ENCODE assay signal across 8 cellular contexts in genomic region chr14:103561381-103562134, GRCh38. TPM values are rescaled to one million over a fixed set of nuclear protein-coding genes. Genes with fewer than 3 reads are reported as not detected.
DNase-seq lines count a peak whose midpoint lies in the region; ATAC-seq and TF ChIP-seq lines count a peak whose summit lies in the region.

No MANE protein-coding gene starts in this region.

- peak overlapping the region; percentile 78 for H2AK5ac ChIP-seq in mesenchymal stem cell (ENCODE audit: low read length, severe bottlenecking)

- H3K23ac ChIP-seq in mesenchymal stem cell (ENCODE audit: low read length in 2 of 2): peak overlapping the region in 1 of 2 experiments; percentile 66

- ATAC-seq in GM19397 (IDR thresholded peaks at IDR 0.05; ENCODE audit: unreplicated experiment) (peak; percentile 13), HG03558 (IDR thresholded peaks at IDR 0.05; ENCODE audit: extremely low read depth, unreplicated experiment) (peak; percentile 3)

- peak overlapping the region; percentile 98 to 100 for H3K4me3 ChIP-seq in mesenchymal stem cell (ENCODE audit: insufficient read depth in 1 of 2, low read depth in 1 of 2, low read length in 2 of 2)
- H3K4me3 ChIP-seq in stomach smooth muscle (ENCODE audit: low read length in 2 of 2): peak overlapping the region; percentile 87 to 88

- peaks cover 3% of the 10 kb centered on the region for H3K79me1 ChIP-seq in mesenchymal stem cell (replicated peaks; ENCODE audit: low read length, poor library complexity, severe bottlenecking)

- H2BK5ac ChIP-seq in mesenchymal stem cell (ENCODE audit: low read depth, low read length, poor library complexity, severe bottlenecking): no peak overlapping the region

- peaks cover 37% of the 10 kb centered on the region for H3K4me1 Mint-ChIP-seq in T-helper 1 cell treated with Interleukin-12 subunit alpha and Interleukin-12 subunit beta and Interleukin-4 antibody, amounts not matched to agents 30 μg/mL and 1 μg/mL, for 36 hours (ENCODE audit: low read depth)
- H3K4me1 Mint-ChIP-seq in dendritic cell treated with granulocyte-macrophage colony-stimulating factor and Interleukin-4, amounts not matched to agents 40 ng/mL and 50 ng/mL, for 4 days (ENCODE audit: low read depth): peaks cover 44% of the 10 kb centered on the region

- DNase-seq in mesenchymal stem cell (peak; percentile 73), ecto neural progenitor cell (ENCODE audit: low spot score) (no peak)

- peak overlapping the region; percentile 90 for H3K27ac Mint-ChIP-seq in T-helper 1 cell treated with Interleukin-12 subunit alpha and Interleukin-12 subunit beta and Interleukin-4 antibody, amounts not matched to agents 30 μg/mL and 1 μg/mL, for 36 hours
- peak overlapping the region; percentile 90 for H3K27ac Mint-ChIP-seq in dendritic cell treated with granulocyte-macrophage colony-stimulating factor and Interleukin-4, amounts not matched to agents 40 ng/mL and 50 ng/mL, for 4 days

- TF ChIP-seq CTCF in C4-2B (conservative IDR thresholded peaks at IDR 0.05): no peak; the same call in 1 of the 2 replicates

- H3K18ac ChIP-seq in mesenchymal stem cell (ENCODE audit: low read depth in 1 of 2, low read length in 2 of 2): peak overlapping the region; percentile 73 to 79

- intact Hi-C loops in dendritic cell treated with granulocyte-macrophage colony-stimulating factor and Interleukin-4, amounts not matched to agents 40 ng/mL and 50 ng/mL, for 4 days (cut with micrococcal nuclease): loop anchor here (5.0 kb wide), 2 partner anchors 34 to 156 kb away; partner anchors contain the start of genes TRMT61A, XRCC3 and ZFYVE21

- H3K4ac ChIP-seq in mesenchymal stem cell (ENCODE audit: low read depth in 1 of 2, low read length in 2 of 2): peak overlapping the region; percentile 76 to 99

- peak overlapping the region; percentile 96 for H3K9ac ChIP-seq in mesenchymal stem cell (ENCODE audit: low read length)
- H3K9ac ChIP-seq in stomach smooth muscle (ENCODE audit: low read length in 2 of 2): peak overlapping the region; percentile 67 to 83

- H3K9me3 ChIP-seq in mesenchymal stem cell (ENCODE audit: control insufficient read depth, low read length) (no peaks in the 10 kb centered on the region), stomach smooth muscle (ENCODE audit: control insufficient read depth in 2 of 2, low read length in 2 of 2) (no peaks in the 10 kb centered on the region)

- peak overlapping the region; percentile 67 for H4K8ac ChIP-seq in mesenchymal stem cell (ENCODE audit: low read length)

- H3K27ac ChIP-seq in C4-2B: peak overlapping the region; percentile 96
- peak overlapping the region; percentile 73 for H3K27ac ChIP-seq in mesenchymal stem cell (ENCODE audit: low read length, poor library complexity, severe bottlenecking)
- peak overlapping the region; percentile 80 for H3K27ac ChIP-seq in stomach smooth muscle (ENCODE audit: low read length)

- no peak overlapping the region for H3K14ac ChIP-seq in mesenchymal stem cell (ENCODE audit: low read length in 2 of 2)

- WGBS in mesenchymal stem cell: 3% methylated on average over 31 of the region's 33 CpGs

- H3K36me3 ChIP-seq in mesenchymal stem cell (ENCODE audit: control insufficient read depth in 1 of 2, insufficient read depth in 2 of 2, low read depth in 1 of 2, low read length in 2 of 2): peaks cover 10 to 33% of the 10 kb centered on the region in 2 experiments
- H3K36me3 ChIP-seq in stomach smooth muscle (ENCODE audit: control insufficient read depth in 2 of 2, insufficient read depth in 2 of 2, low read length in 2 of 2): peaks cover 13 to 22% of the 10 kb centered on the region in 2 donors

- H3K4me1 ChIP-seq in mesenchymal stem cell (ENCODE audit: control insufficient read depth, insufficient read depth, low read depth, low read length): peaks cover 15% of the 10 kb centered on the region
- H3K4me1 ChIP-seq in stomach smooth muscle (ENCODE audit: control insufficient read depth, insufficient read depth, low read length): peaks cover 47% of the 10 kb centered on the region

- peaks cover 19% of the 10 kb centered on the region for H3K36me3 Mint-ChIP-seq in T-helper 1 cell treated with Interleukin-12 subunit alpha and Interleukin-12 subunit beta and Interleukin-4 antibody, amounts not matched to agents 30 μg/mL and 1 μg/mL, for 36 hours (ENCODE audit: low read depth)
- H3K36me3 Mint-ChIP-seq in dendritic cell treated with granulocyte-macrophage colony-stimulating factor and Interleukin-4, amounts not matched to agents 40 ng/mL and 50 ng/mL, for 4 days (ENCODE audit: low read depth): peaks cover 60% of the 10 kb centered on the region

- peak overlapping the region; percentile 95 for H3K4me2 ChIP-seq in mesenchymal stem cell (ENCODE audit: low read length, poor library complexity, severe bottlenecking)

- H4K91ac ChIP-seq in mesenchymal stem cell (ENCODE audit: low read length): peak overlapping the region; percentile 69

- no peaks in the 10 kb centered on the region for H3K27me3 Mint-ChIP-seq in T-helper 1 cell treated with Interleukin-12 subunit alpha and Interleukin-12 subunit beta and Interleukin-4 antibody, amounts not matched to agents 30 μg/mL and 1 μg/mL, for 36 hours (ENCODE audit: low read depth)
- H3K27me3 Mint-ChIP-seq in dendritic cell treated with granulocyte-macrophage colony-stimulating factor and Interleukin-4, amounts not matched to agents 40 ng/mL and 50 ng/mL, for 4 days: no peaks in the 10 kb centered on the region

- H2AFZ ChIP-seq in mesenchymal stem cell (ENCODE audit: low read depth, low read length): peak overlapping the region; percentile 93

- H3K9me3 Mint-ChIP-seq in T-helper 1 cell treated with Interleukin-12 subunit alpha and Interleukin-12 subunit beta and Interleukin-4 antibody, amounts not matched to agents 30 μg/mL and 1 μg/mL, for 36 hours: no peaks in the 10 kb centered on the region
- H3K9me3 Mint-ChIP-seq in dendritic cell treated with granulocyte-macrophage colony-stimulating factor and Interleukin-4, amounts not matched to agents 40 ng/mL and 50 ng/mL, for 4 days: no peaks in the 10 kb centered on the region

- H3K4me3 Mint-ChIP-seq in T-helper 1 cell treated with Interleukin-12 subunit alpha and Interleukin-12 subunit beta and Interleukin-4 antibody, amounts not matched to agents 30 μg/mL and 1 μg/mL, for 36 hours: peak overlapping the region; percentile 96
- H3K4me3 Mint-ChIP-seq in dendritic cell treated with granulocyte-macrophage colony-stimulating factor and Interleukin-4, amounts not matched to agents 40 ng/mL and 50 ng/mL, for 4 days: peak overlapping the region; percentile 94

- peak overlapping the region; percentile 16 for H2BK15ac ChIP-seq in mesenchymal stem cell (ENCODE audit: low read depth, poor library complexity, severe bottlenecking)

- H2BK12ac ChIP-seq in mesenchymal stem cell (ENCODE audit: low read length in 2 of 2): peak overlapping the region in 1 of 2 experiments; percentile 26

- H3K27me3 ChIP-seq in mesenchymal stem cell (ENCODE audit: control insufficient read depth in 1 of 2, insufficient read depth in 1 of 2, low read length in 2 of 2) (no peaks in the 10 kb centered on the region), stomach smooth muscle (ENCODE audit: control insufficient read depth in 1 of 2, insufficient read depth in 2 of 2, low read length in 2 of 2) (no peaks in the 10 kb centered on the region)

- no peak overlapping the region for H2BK120ac ChIP-seq in mesenchymal stem cell (ENCODE audit: low read depth, low read length)

RNA-seq across cellular contexts. Expression of gene BAG5, which starts 0.9 kb away (rescaled TPM):
- polyA plus RNA-seq in mesenchymal stem cell (2013, experiment 1 of 2): 14.8 TPM
- 14.4 TPM for polyA plus RNA-seq in mesenchymal stem cell (2013, experiment 2 of 2)

RNA-seq across cellular contexts. Expression of gene COA8, which starts 1.2 kb away (rescaled TPM):
- 63.1 TPM for polyA plus RNA-seq in mesenchymal stem cell (2013, experiment 1 of 2)
- 58.9 TPM for polyA plus RNA-seq in mesenchymal stem cell (2013, experiment 2 of 2)

RNA-seq across cellular contexts. Expression of gene TRMT61A, which starts 32.6 kb away (rescaled TPM):
- polyA plus RNA-seq in mesenchymal stem cell (2013, experiment 1 of 2): 3.6 TPM
- 3.8 TPM for polyA plus RNA-seq in mesenchymal stem cell (2013, experiment 2 of 2)

RNA-seq across cellular contexts. Expression of gene CKB, which starts 38.9 kb away (rescaled TPM):
- polyA plus RNA-seq in mesenchymal stem cell (2013, experiment 1 of 2): 46.1 TPM
- polyA plus RNA-seq in mesenchymal stem cell (2013, experiment 2 of 2): 46.9 TPM
